Comparison of ENCODE assay signal across 8 cellular contexts in genomic region chr22:37904572-37905533, GRCh38. TPM values are rescaled to one million over a fixed set of nuclear protein-coding genes. Genes with fewer than 3 reads are reported as not detected.
DNase-seq lines count a peak whose midpoint lies in the region; ATAC-seq and TF ChIP-seq lines count a peak whose summit lies in the region.

No MANE protein-coding gene starts in this region.

- in situ Hi-C loops in Caki2 (cut with HindIII; ENCODE audit: low pct_unique_long_range_greater_than_20kb, low sequenced_read_pairs): no loop called here

- H3K9me3 ChIP-seq in psoas muscle: no peaks in the 10 kb centered on the region

- DNase-seq in Caki2 (ENCODE audit: low read depth): peak; percentile 90
- DNase-seq in LNCaP clone FGC (ENCODE audit: low read depth): peak; percentile 56
- DNase-seq in left cardiac atrium: peak; percentile 79
- peak; percentile 61 to 75 for DNase-seq in psoas muscle
- DNase-seq in SKM-1 (lab: John Stamatoyannopoulos, UW; ENCODE audit: unreplicated experiment): no peak
- DNase-seq in NCI-H524 treated with DMSO at 0.1 percent for 48 hours (lab: John Stamatoyannopoulos, UW): no peak

- WGBS in adipose tissue, 3 donors: 54 to 74% (median 55%) methylated on average over 10 of the region's 10 CpGs
- WGBS in psoas muscle, 3 donors: 55 to 63% (median 57%) methylated on average over 10 of the region's 10 CpGs

- H3K27ac ChIP-seq in adipose tissue (ENCODE audit: low read depth, low read length) (peak overlapping the region; percentile 28), psoas muscle (peak overlapping the region; percentile 81)

- no peak overlapping the region for H3K4me3 ChIP-seq in LNCaP clone FGC (ENCODE audit: low read depth, low read length)
- H3K4me3 ChIP-seq in psoas muscle: no peak overlapping the region

- intact Hi-C loops in left cardiac atrium (cut with DNase I) (no loop called here), psoas muscle (cut with DNase I) (no loop called here)

- no peak for TF ChIP-seq CTCF in LNCaP clone FGC (IDR thresholded peaks at IDR 0.05; ENCODE audit: control insufficient read depth, extremely low read depth, insufficient read depth)
- no peak for TF ChIP-seq CTCF in psoas muscle (IDR thresholded peaks at IDR 0.05)

- peak; percentile 61 to 91 for ATAC-seq in left cardiac atrium
- peak; percentile 69 to 80 (median 71) for ATAC-seq in psoas muscle
- ATAC-seq in HG02678 (IDR thresholded peaks at IDR 0.05; ENCODE audit: unreplicated experiment): no peak

- H3K36me3 ChIP-seq in psoas muscle (ENCODE audit: insufficient read depth in 1 of 2, low read depth in 1 of 2): no peaks in the 10 kb centered on the region

- no peaks in the 10 kb centered on the region for H3K27me3 ChIP-seq in psoas muscle (ENCODE audit: insufficient read depth in 3 of 3, low read length in 2 of 3)

- peaks cover 13% of the 10 kb centered on the region for H3K4me1 ChIP-seq in psoas muscle

RNA-seq across cellular contexts. Expression of gene MICALL1, which starts 1.2 kb away (rescaled TPM):
- total RNA-seq in Caki2 (2014; rRNA removed; shearing (Covaris generic); ENCODE audit: low replicate concordance): 12.5 and 25.7 TPM in 2 replicates
- 10 to 100 TPM in 2 of 3 donors, 1 to 10 TPM in 1; 9.1 to 19.6 (median 11.0) TPM for polyA plus RNA-seq in adipose tissue
- total RNA-seq in left cardiac atrium: 10 to 100 TPM; 14.3 to 18.3 TPM
- total RNA-seq in psoas muscle: 10 to 100 TPM; 16.4 to 24.7 (median 18.9) TPM
- 10 to 100 TPM; 10.3 to 16.9 (median 12.1) TPM for polyA plus RNA-seq in psoas muscle

RNA-seq across cellular contexts. Expression of gene C22orf23, which starts 48.5 kb away (rescaled TPM):
- total RNA-seq in Caki2 (2014; rRNA removed; shearing (Covaris generic); ENCODE audit: low replicate concordance): 0.17 and 0.90 TPM in 2 replicates
- polyA plus RNA-seq in adipose tissue (1 to 10 TPM in 1 of 3 donors, under 1 TPM in 2; 0.16 to 1.6 (median 0.31) TPM), psoas muscle (1 to 10 TPM in 1 of 3 donors, under 1 TPM in 2; 0.36 to 1.2 (median 0.72) TPM)
- total RNA-seq in left cardiac atrium (under 1 TPM in 1 of 2 donors, not detected in 1; 0.21 TPM), psoas muscle (under 1 TPM; 0.17 to 0.43 (median 0.20) TPM)

RNA-seq across cellular contexts. Expression of gene POLR2F, which starts 48.6 kb away (rescaled TPM):
- total RNA-seq in Caki2 (2014; rRNA removed; shearing (Covaris generic); ENCODE audit: low replicate concordance): 275 and 283 TPM in 2 replicates
- polyA plus RNA-seq in adipose tissue (100 to 1,000 TPM in 2 of 3 donors, 10 to 100 TPM in 1; 58.9 to 144 (median 134) TPM), psoas muscle (100 to 1,000 TPM; 215 to 280 (median 238) TPM)
- total RNA-seq in left cardiac atrium (10 to 100 TPM; 62.6 to 68.1 TPM), psoas muscle (10 to 100 TPM; 69.2 to 95.9 (median 88.4) TPM)

RNA-seq across cellular contexts. Expression of gene EIF3L, which starts 55.6 kb away (rescaled TPM):
- 475 and 492 TPM in 2 replicates for total RNA-seq in Caki2 (2014; rRNA removed; shearing (Covaris generic); ENCODE audit: low replicate concordance)
- polyA plus RNA-seq in adipose tissue (100 to 1,000 TPM; 315 to 364 (median 352) TPM), psoas muscle (100 to 1,000 TPM; 265 to 327 (median 310) TPM)
- total RNA-seq in left cardiac atrium (100 to 1,000 TPM; 282 to 298 TPM), psoas muscle (100 to 1,000 TPM; 369 to 483 (median 441) TPM)

Comparison
In these comparisons a context has a peak if more than half of its experiments do, and no peak if none do; other contexts are left out.
1. DNase-seq: peak in Caki2 (single experiment), LNCaP clone FGC (single experiment), left cardiac atrium (single experiment) and psoas muscle (2 of 2); none in SKM-1 (single experiment) and NCI-H524 treated with DMSO at 0.1 percent for 48 hours (single experiment).